ENCODE assay signal across 8 cellular contexts in genomic region chr3:136042608-136043221, GRCh38.
DNase-seq lines count a peak whose midpoint lies in the region; ATAC-seq and TF ChIP-seq lines count a peak whose summit lies in the region.

No MANE protein-coding gene starts in this region.

- H3K36me3 ChIP-seq in adipocyte (ENCODE audit: control insufficient read depth, insufficient read depth, low read length, severe bottlenecking), result peaks cover 15% of the 10 kb centered on the region
- H3K36me3 ChIP-seq in CD8-positive, alpha-beta memory T cell (ENCODE audit: insufficient read depth, low read length), result no peaks in the 10 kb centered on the region

- WGBS in right cardiac atrium, result 70% methylated on average over 7 of the region's 7 CpGs

- peaks cover 0 to 4% (median 0%) of the 10 kb centered on the region in 3 donors for H3K36me3 Mint-ChIP-seq in CD8-positive, alpha-beta memory T cell

- CTCF ChIA-PET in CD8-positive, alpha-beta memory T cell (lab: Charles Lee), result interaction anchor here (1.0 kb wide), 1 partner anchor 30 kb away, joined by 3 read pairs; no protein-coding TSS in a partner anchor

- H3K4me3 Mint-ChIP-seq in CD8-positive, alpha-beta memory T cell, result no peak overlapping the region

- no peak overlapping the region for H3K27ac Mint-ChIP-seq in CD8-positive, alpha-beta memory T cell

- H3K9me3 Mint-ChIP-seq in CD8-positive, alpha-beta memory T cell, result no peaks in the 10 kb centered on the region

- DNase-seq in NCI-H2081 (lab: John Stamatoyannopoulos, UW), result peak; percentile 67 to 72
- DNase-seq in adipocyte (ENCODE audit: low read depth), result peak; percentile 89
- no peak for DNase-seq in right cardiac atrium
- DNase-seq in stromal cell of bone marrow (ENCODE audit: low read depth), result peak; percentile 51
- DNase-seq in stimulated activated naive CD4-positive, alpha-beta T cell treated with Interleukin-2 at 50 U/mL for 16 hours (lab: John Stamatoyannopoulos, UW), result no peak
- DNase-seq in CD8-positive, alpha-beta memory T cell, result no peak

- H3K4me1 ChIP-seq in adipocyte (ENCODE audit: control insufficient read depth, insufficient read depth, low read length) (no peaks in the 10 kb centered on the region), right cardiac atrium (ENCODE audit: control insufficient read depth, insufficient read depth, low read length) (no peaks in the 10 kb centered on the region)
- no peaks in the 10 kb centered on the region for H3K4me1 ChIP-seq in CD8-positive, alpha-beta memory T cell (ENCODE audit: insufficient read depth, low read length)

- H3K9me3 ChIP-seq in adipocyte (ENCODE audit: control insufficient read depth, low read length), result no peaks in the 10 kb centered on the region
- no peaks in the 10 kb centered on the region for H3K9me3 ChIP-seq in right cardiac atrium (ENCODE audit: control insufficient read depth, low read length)
- no peaks in the 10 kb centered on the region for H3K9me3 ChIP-seq in CD8-positive, alpha-beta memory T cell (ENCODE audit: low read length)

- no peaks in the 10 kb centered on the region for H3K4me1 Mint-ChIP-seq in CD8-positive, alpha-beta memory T cell

- H3K27me3 Mint-ChIP-seq in CD8-positive, alpha-beta memory T cell, result peaks cover 10 to 42% of the 10 kb centered on the region in 2 donors

- TF ChIP-seq CTCF in 22Rv1 (IDR thresholded peaks at IDR 0.05), result peak; percentile 81
- TF ChIP-seq CTCF in GM12874 (IDR thresholded peaks at IDR 0.05; ENCODE audit: insufficient read depth, low read depth, low read length), result peak; percentile 25; the same call in 1 of the 2 replicates

- no peaks in the 10 kb centered on the region for H3K27me3 ChIP-seq in adipocyte (replicated peaks; ENCODE audit: control insufficient read depth, insufficient read depth, low read length)
- no peaks in the 10 kb centered on the region for H3K27me3 ChIP-seq in right cardiac atrium (ENCODE audit: control insufficient read depth, insufficient read depth)
- no peaks in the 10 kb centered on the region for H3K27me3 ChIP-seq in CD8-positive, alpha-beta memory T cell (ENCODE audit: insufficient read depth, low read length, poor library complexity, severe bottlenecking)

- H3K27ac ChIP-seq in 22Rv1 (no peak overlapping the region), right cardiac atrium (ENCODE audit: low read length) (no peak overlapping the region)
- no peak overlapping the region for H3K27ac ChIP-seq in CD8-positive, alpha-beta memory T cell (ENCODE audit: low read depth, low read length)

- intact Hi-C loops in right cardiac atrium (cut with DNase I), result loop anchor here (5.0 kb wide), 2 partner anchors 120 to 125 kb away; no protein-coding TSS in a partner anchor

- peak; percentile 42 to 63 for ATAC-seq in right cardiac atrium

- no peak overlapping the region for H3K4me3 ChIP-seq in adipocyte (ENCODE audit: low read length)
- no peak overlapping the region for H3K4me3 ChIP-seq in right cardiac atrium (ENCODE audit: low read length)
- H3K4me3 ChIP-seq in CD8-positive, alpha-beta memory T cell (ENCODE audit: low read length), result no peak overlapping the region

- POLR2A ChIA-PET in CD8-positive, alpha-beta memory T cell (lab: Charles Lee), result no interaction called here

- H3K9ac ChIP-seq in adipocyte (ENCODE audit: low read length), result no peak overlapping the region

Comparison
In these comparisons a context has a peak if more than half of its experiments do, and no peak if none do; other contexts are left out.
1. DNase-seq: peak in NCI-H2081 (2 of 2), adipocyte (single experiment) and stromal cell of bone marrow (single experiment); none in right cardiac atrium (0 of 3), stimulated activated naive CD4-positive, alpha-beta T cell treated with Interleukin-2 at 50 U/mL for 16 hours (single experiment) and CD8-positive, alpha-beta memory T cell (0 of 5).